17 cellular contexts compared by ENCODE assay signal in genomic region chr3:88807471-88808090, GRCh38.
DNase-seq lines count a peak whose midpoint lies in the region; ATAC-seq and TF ChIP-seq lines count a peak whose summit lies in the region.
"Had no signal": no experiment of that assay in that cellular context is flagged by ENCODE, and none has a peak within 500 bp of the region (broad histone marks: within the 10 kb centered on the region; RNA-seq: fewer than 3 reads in every experiment).

No MANE protein-coding gene starts in this region.

- no peak for TF ChIP-seq CTCF in BJ (IDR thresholded peaks at IDR 0.05; ENCODE audit: insufficient read depth, low read depth, low read length)
- no peak for TF ChIP-seq CTCF in PC-3 (conservative IDR thresholded peaks at IDR 0.05; ENCODE audit: low read depth, low read length)
- no peak for TF ChIP-seq CTCF in nephron progenitor cell (IDR thresholded peaks at IDR 0.05)
- no peak for TF ChIP-seq CTCF in right lobe of liver (IDR thresholded peaks at IDR 0.05)

- no peaks in the 10 kb centered on the region for H3K4me1 Mint-ChIP-seq in nephron progenitor cell
- H3K4me1 Mint-ChIP-seq: activated naive CD4-positive, alpha-beta T cell treated with anti-CD3 and anti-CD28 coated beads, Interleukin-2, amount 50 U/mL, for 24 hours had no signal

- CTCF ChIA-PET in BJ (lab: Yijun Ruan, JAX) (no interaction called here), PC-3 (lab: Charles Lee) (no interaction called here)

- H3F3A ChIP-seq in PC-3 (ENCODE audit: low read length, unreplicated experiment) = no peaks in the 10 kb centered on the region

- no peaks in the 10 kb centered on the region for H3K9me2 ChIP-seq in PC-3 (replicated peaks; ENCODE audit: low read length)

- no peak overlapping the region for H3K4me3 ChIP-seq in BJ (ENCODE audit: low read depth, low read length)
- H3K4me3 ChIP-seq in PC-3 (ENCODE audit: low read length) = no peak overlapping the region
- no peak overlapping the region for H3K4me3 ChIP-seq in mesodermal cell (ENCODE audit: extremely low read depth, insufficient read depth, low read length, poor library complexity, severe bottlenecking)
- no peak overlapping the region for H3K4me3 ChIP-seq in right lobe of liver
- H3K4me3 ChIP-seq: dorsolateral prefrontal cortex, SK-N-MC had no signal

- no peak overlapping the region for H3K4me2 ChIP-seq in PC-3 (ENCODE audit: low read length)
- H3K4me2 ChIP-seq: KMS-11 had no signal

- H3K36me3 ChIP-seq in BJ (ENCODE audit: control insufficient read depth, insufficient read depth, low read length) (no peaks in the 10 kb centered on the region), PC-3 (ENCODE audit: low read depth, low read length) (no peaks in the 10 kb centered on the region), mesodermal cell (ENCODE audit: control insufficient read depth, insufficient read depth, low read length) (no peaks in the 10 kb centered on the region), right lobe of liver (no peaks in the 10 kb centered on the region)

- POLR2A ChIA-PET in BJ (lab: Charles Lee) = no interaction called here
- POLR2A ChIA-PET in PC-3 (lab: Charles Lee; ENCODE audit: unreplicated experiment) = no interaction called here

- H3K9me3 ChIP-seq in PC-3 (ENCODE audit: low read length) (no peaks in the 10 kb centered on the region), mesodermal cell (ENCODE audit: control insufficient read depth, low read length) (no peaks in the 10 kb centered on the region), right lobe of liver (no peaks in the 10 kb centered on the region)

- ATAC-seq in PC-3 (peak; percentile 37), esophagus mucosa (peak; percentile 55), GM21786 (IDR thresholded peaks at IDR 0.05; ENCODE audit: unreplicated experiment) (no peak), right lobe of liver (no peak), HG02884 (IDR thresholded peaks at IDR 0.05; ENCODE audit: unreplicated experiment) (no peak)

- no peaks in the 10 kb centered on the region for H3K27me3 Mint-ChIP-seq in nephron progenitor cell (ENCODE audit: low read depth, poor library complexity)
- H3K27me3 Mint-ChIP-seq: activated naive CD4-positive, alpha-beta T cell treated with anti-CD3 and anti-CD28 coated beads, Interleukin-2, amount 50 U/mL, for 24 hours had no signal

- no peaks in the 10 kb centered on the region for H3K79me2 ChIP-seq in PC-3 (ENCODE audit: low read length)

- WGBS in mesodermal cell (ENCODE audit: insufficient coverage in 2 of 2), 2 experiments = 13 to 14% methylated on average over 1 of the region's 3 CpGs
- whole genome bisulfite sequencing in right lobe of liver (ENCODE audit: insufficient coverage, low coverage, low lambda C conversion rate, missing lambda C conversion rate) = 28% methylated on average over 3 of the region's 3 CpGs

- no peak for TF ChIP-seq POLR2A in right lobe of liver (IDR thresholded peaks at IDR 0.05)

- no peak overlapping the region for H3K27ac Mint-ChIP-seq in nephron progenitor cell
- H3K27ac Mint-ChIP-seq: activated naive CD4-positive, alpha-beta T cell treated with anti-CD3 and anti-CD28 coated beads, Interleukin-2, amount 50 U/mL, for 24 hours had no signal

- no peak overlapping the region for H3K4me3 Mint-ChIP-seq in nephron progenitor cell
- H3K4me3 Mint-ChIP-seq: activated naive CD4-positive, alpha-beta T cell treated with anti-CD3 and anti-CD28 coated beads, Interleukin-2, amount 50 U/mL, for 24 hours had no signal

- intact Hi-C loops in PC-3 (cut with micrococcal nuclease) = loop anchor here (10.0 kb wide), 1 partner anchor 47 kb away; no protein-coding TSS in a partner anchor
- intact Hi-C loops in right lobe of liver (cut with DNase I) = no loop called here

- no peak overlapping the region for H3K9ac ChIP-seq in PC-3 (ENCODE audit: low read length)
- H3K9ac ChIP-seq: KMS-11 had no signal

- H3K9me3 Mint-ChIP-seq in nephron progenitor cell = no peaks in the 10 kb centered on the region

- no TSS peak for BruUV-seq in PC-3 (replicated peaks; lab: Mats Ljungman, UMichigan)

- no peak overlapping the region for H2AFZ ChIP-seq in PC-3 (ENCODE audit: low read length)

- H3K4me1 ChIP-seq in PC-3 (ENCODE audit: insufficient read depth, low read length) (no peaks in the 10 kb centered on the region), mesodermal cell (ENCODE audit: control insufficient read depth, insufficient read depth, low read length, poor library complexity, severe bottlenecking) (peaks cover 5% of the 10 kb centered on the region), right lobe of liver (no peaks in the 10 kb centered on the region)

- H3K27me3 ChIP-seq in BJ (ENCODE audit: control insufficient read depth, insufficient read depth, low read length) = no peaks in the 10 kb centered on the region
- H3K27me3 ChIP-seq in PC-3 (ENCODE audit: low read length) = no peaks in the 10 kb centered on the region
- H3K27me3 ChIP-seq in right lobe of liver = no peaks in the 10 kb centered on the region
- H3K27me3 ChIP-seq: dorsolateral prefrontal cortex had no signal

- no peaks in the 10 kb centered on the region for H4K20me1 ChIP-seq in PC-3 (ENCODE audit: low read length)

- DNase-seq in BJ (ENCODE audit: low read depth) (peak; percentile 19), PC-3 (peak; percentile 45), nephron progenitor cell (no peak), right lobe of liver (no peak)
- DNase-seq: C1 segment of cervical spinal cord; dorsolateral prefrontal cortex; NCI-H1694 treated with DMSO at 0.1 percent for 48 hours; stimulated activated CD4-positive, alpha-beta T cell treated with anti-CD3 and anti-CD28 coated beads, Interleukin-4, amount 100 ng/mL, for 4 hours; stimulated activated naive CD4-positive, alpha-beta T cell had no signal

- H3K27ac ChIP-seq in PC-3 (ENCODE audit: low read length) = no peak overlapping the region
- H3K27ac ChIP-seq in mesodermal cell (ENCODE audit: low read depth, low read length, severe bottlenecking) = peak overlapping the region; percentile 68
- no peak overlapping the region for H3K27ac ChIP-seq in right lobe of liver
- H3K27ac ChIP-seq: dorsolateral prefrontal cortex, KMS-11, SK-N-MC, VCaP had no signal

- no peaks in the 10 kb centered on the region for H3K36me3 Mint-ChIP-seq in nephron progenitor cell (ENCODE audit: low read depth)
- H3K36me3 Mint-ChIP-seq: activated naive CD4-positive, alpha-beta T cell treated with anti-CD3 and anti-CD28 coated beads, Interleukin-2, amount 50 U/mL, for 24 hours had no signal

Comparison
In these comparisons a context has a peak if more than half of its experiments do, and no peak if none do; other contexts are left out.
1. DNase-seq: peak in BJ (single experiment) and PC-3 (single experiment); none in nephron progenitor cell (single experiment) and right lobe of liver (0 of 3).
2. ATAC-seq: peak in PC-3 (single experiment) and esophagus mucosa (single experiment); none in GM21786 (single experiment), right lobe of liver (0 of 4) and HG02884 (single experiment).